26 cellular contexts compared by ENCODE assay signal in genomic region chr20:43304598-43304997, GRCh38.
"Had no signal": no experiment of that assay in that cellular context is flagged by ENCODE, and none has a peak within 500 bp of the region (broad histone marks: within the 10 kb centered on the region; RNA-seq: fewer than 3 reads in every experiment).

No MANE protein-coding gene starts in this region.

- FAIRE-seq: urothelium cell line had no signal

- H3K4me1 ChIP-seq: stomach, suprapubic skin, testis, thyroid gland, tibial artery, tibial nerve, upper lobe of left lung, upper lobe of right lung, uterus, vagina had no signal

- H3K4me3 ChIP-seq: stomach, suprapubic skin, testis, thoracic aorta, thyroid gland, tibial artery, tibial nerve, upper lobe of left lung, upper lobe of right lung, uterus, vagina had no signal

- ATAC-seq: stimulated activated effector memory CD8-positive, alpha-beta T cell treated with anti-CD3 and anti-CD28 coated beads, Interleukin-12 subunit alpha, Interleukin-12 subunit beta, amount 100 ng/mL, for 72 hours; stimulated activated memory B cell treated with anti-CD40 and anti-IgM and Interleukin-4, amounts not matched to agents 10 μg/mL and 1 μg/mL and 100 μg/mL, for 72 hours; stimulated activated naive B cell treated with anti-CD40 and anti-IgM and Interleukin-4, amounts not matched to agents 10 μg/mL and 1 μg/mL and 100 μg/mL, for 72 hours; stimulated activated naive CD8-positive, alpha-beta T cell treated with anti-CD3 and anti-CD28 coated beads, Interleukin-15, amount 100 ng/mL, for 72 hours; stimulated activated naive CD8-positive, alpha-beta T cell treated with anti-CD3 and anti-CD28 coated beads, Interleukin-15, Interleukin-2, amounts not matched to agents 100 U/mL and 50 U/mL, for 24 hours; upper lobe of right lung had no signal

- H3K27ac ChIP-seq: stomach, suprapubic skin, testis, thoracic aorta, thyroid gland, tibial artery, tibial nerve, upper lobe of left lung, upper lobe of right lung, uterus, vagina had no signal

- DNase-seq: stimulated activated CD4-positive, alpha-beta T cell treated with anti-CD3 and anti-CD28 coated beads, Interleukin-2, amount 100 ng/mL, for 48 hours; stimulated activated CD4-positive, alpha-beta T cell treated with anti-CD3 and anti-CD28 coated beads, Interleukin-4, amount 100 ng/mL, for 1 hour; stimulated activated CD4-positive, alpha-beta T cell treated with anti-CD3 and anti-CD28 coated beads, Interleukin-4, amount 100 ng/mL, for 24 hours; stimulated activated CD4-positive, alpha-beta T cell treated with anti-CD3 and anti-CD28 coated beads, Interleukin-4, amount 100 ng/mL, for 4 hours; stimulated activated CD8-positive, alpha-beta memory T cell treated with anti-CD3 and anti-CD28 coated beads, Interleukin-4, amount 100 ng/mL, for 48 hours; stimulated activated naive B cell treated with anti-CD40 and anti-IgM and Interleukin-4, amounts not matched to agents 10 μg/mL and 1 μg/mL and 100 μg/mL, for 72 hours; stimulated activated naive CD4-positive, alpha-beta T cell; stimulated activated naive CD4-positive, alpha-beta T cell treated with Interleukin-2 at 50 U/mL for 16 hours; stimulated activated naive CD8-positive, alpha-beta T cell treated with anti-CD3 and anti-CD28 coated beads, Interleukin-15, amount 100 ng/mL, for 72 hours; stimulated activated naive CD8-positive, alpha-beta T cell treated with anti-CD3 and anti-CD28 coated beads, Interleukin-15, Interleukin-2, amounts not matched to agents 100 U/mL and 50 U/mL, for 24 hours; stomach; substantia nigra; testis; thyroid gland; tibial artery; trophoblast cell; upper lobe of left lung; upper lobe of right lung; uterus had no signal

- H3K36me3 ChIP-seq: stomach, suprapubic skin, thoracic aorta, thyroid gland, tibial artery, tibial nerve, upper lobe of left lung, upper lobe of right lung, uterus, vagina had no signal

- H3K27me3 ChIP-seq: suprapubic skin, testis, thyroid gland, tibial artery, tibial nerve, upper lobe of left lung, upper lobe of right lung, uterus, vagina had no signal

- H3K9me3 ChIP-seq: suprapubic skin, testis, thoracic aorta, thyroid gland, tibial artery, upper lobe of right lung, uterus, vagina had no signal
